ENCODE assay signal across 20 cellular contexts in the genomic region with DNA sequence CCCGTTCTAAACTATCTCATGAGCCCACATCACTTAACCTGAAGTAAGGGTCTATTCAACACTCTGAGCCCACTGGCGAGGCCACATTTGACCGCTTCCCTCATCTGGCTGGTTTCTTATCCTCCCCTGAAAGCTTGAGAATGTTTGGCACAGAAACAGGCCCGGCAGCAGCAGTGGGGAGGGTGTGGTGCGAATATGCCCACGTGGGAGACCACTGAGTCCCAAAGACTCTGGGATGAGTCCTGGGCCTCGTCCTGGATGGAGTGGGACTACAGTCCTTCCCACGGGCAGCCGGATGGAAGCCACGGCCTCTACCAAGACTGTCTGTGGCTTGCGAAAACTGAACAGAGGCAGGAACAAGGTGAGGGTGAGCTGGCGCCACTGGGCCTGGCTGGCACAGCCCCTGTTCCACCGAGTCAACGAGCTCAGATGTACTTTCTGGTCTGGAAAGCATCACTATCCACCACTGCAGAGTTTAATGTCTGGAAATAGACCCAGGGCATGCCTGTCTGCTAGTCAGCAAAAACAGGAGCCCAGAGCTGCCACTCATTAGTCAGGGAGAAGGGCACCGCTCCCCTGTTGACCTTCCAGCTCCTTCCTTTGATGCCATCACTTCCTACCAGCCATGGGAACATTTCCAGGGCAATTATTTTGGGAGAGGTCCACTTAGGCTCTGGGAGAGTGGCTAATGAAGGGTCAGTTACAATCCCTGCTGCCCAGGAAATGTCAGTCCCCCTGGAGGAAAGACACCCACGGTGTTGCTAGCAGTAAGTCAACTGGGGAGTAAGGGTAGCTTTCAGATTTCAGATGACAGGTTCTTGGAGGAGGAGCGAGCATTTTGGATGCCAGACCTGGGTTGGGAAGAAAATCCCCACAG.
DNase-seq lines count a peak whose midpoint lies in the region; ATAC-seq, FAIRE-seq and TF ChIP-seq lines count a peak whose summit lies in the region.
"Had no signal": no experiment of that assay in that cellular context is flagged by ENCODE, and none has a peak within 500 bp of the region (broad histone marks: within the 10 kb centered on the region; RNA-seq: fewer than 3 reads in every experiment).

No MANE protein-coding gene starts in this region.

- peaks cover 0 to 16% (median 7%) of the 10 kb centered on the region in 9 donors for H3K27me3 ChIP-seq in heart left ventricle

- peak; percentile 62 for DNase-seq in NCI-H1092 treated with DMSO at 0.1 percent for 48 hours (lab: John Stamatoyannopoulos, UW)
- DNase-seq in NCI-H1092 (lab: John Stamatoyannopoulos, UW): no peak
- DNase-seq in heart left ventricle: peak in 2 of 5 donors; percentile 58 to 60
- no peak for DNase-seq in cardiac septum (ENCODE audit: low spot score)
- DNase-seq in sciatic nerve (ENCODE audit: low spot score): peak; percentile 38
- DNase-seq in activated naive CD8-positive, alpha-beta T cell treated with anti-CD3 and anti-CD28 coated beads for 36 hours: no peak
- DNase-seq in GM12891 (ENCODE audit: insufficient read length, low spot score): no peak
- DNase-seq: DMS 273 treated with DMSO at 0.1 percent for 48 hours; DND-41; H7; KG1; NCI-H1417 treated with DMSO at 0.1 percent for 48 hours; NCI-H187 treated with DMSO at 0.1 percent for 48 hours; NCI-H2171; NK-92 treated with Interleukin-12 subunit alpha and Interleukin-12 subunit beta, amount 100 ng/mL, for 24 hours; SIG-M5 had no signal

- H3K4me1 Mint-ChIP-seq in activated naive CD8-positive, alpha-beta T cell treated with anti-CD3 and anti-CD28 coated beads for 36 hours: no peaks in the 10 kb centered on the region

- no peak for TF ChIP-seq CTCF in heart left ventricle (IDR thresholded peaks at IDR 0.05)

- FAIRE-seq in GM12891 (lab: Jason Lieb, UNC): no peak
- FAIRE-seq: RCC 7860 had no signal

- TF ChIP-seq POLR2A in heart left ventricle (IDR thresholded peaks at IDR 0.05) (no peak), GM12891 (IDR thresholded peaks at IDR 0.05; ENCODE audit: low read depth, low read length) (no peak)

- intact Hi-C loops in heart left ventricle (cut with DNase I): no loop called here
- intact Hi-C loops in cardiac septum (cut with DNase I): no loop called here
- intact Hi-C loops in sciatic nerve (cut with DNase I): no loop called here

- H3K4me3 ChIP-seq in heart left ventricle: no peak overlapping the region

- H3K36me3 Mint-ChIP-seq in activated naive CD8-positive, alpha-beta T cell treated with anti-CD3 and anti-CD28 coated beads for 36 hours: no peaks in the 10 kb centered on the region

- peak in 3 of 4 donors; percentile 48 to 93 (median 71) for ATAC-seq in heart left ventricle
- no peak for ATAC-seq in sciatic nerve
- ATAC-seq in HG03571 (IDR thresholded peaks at IDR 0.05; ENCODE audit: unreplicated experiment): no peak
- ATAC-seq: SK-N-SH treated with all-trans-retinoic acid at 6 μM for 48 hours had no signal

- no peak overlapping the region for H3K4me3 Mint-ChIP-seq in activated naive CD8-positive, alpha-beta T cell treated with anti-CD3 and anti-CD28 coated beads for 36 hours

- H3K27me3 Mint-ChIP-seq in activated naive CD8-positive, alpha-beta T cell treated with anti-CD3 and anti-CD28 coated beads for 36 hours: no peaks in the 10 kb centered on the region

- no peaks in the 10 kb centered on the region for H3K9me3 ChIP-seq in heart left ventricle

- H3K27ac ChIP-seq in heart left ventricle: peak overlapping the region in 3 of 12 donors; percentile 46 to 64 (median 58)
- H3K27ac ChIP-seq: 22Rv1 had no signal

- WGBS in heart left ventricle, 4 donors: 58 to 74% (median 70%) methylated on average over 17 of the region's 17 CpGs

- H3K9me3 Mint-ChIP-seq in activated naive CD8-positive, alpha-beta T cell treated with anti-CD3 and anti-CD28 coated beads for 36 hours: no peaks in the 10 kb centered on the region

- no peaks in the 10 kb centered on the region for H3K36me3 ChIP-seq in heart left ventricle

- H3K27ac Mint-ChIP-seq in activated naive CD8-positive, alpha-beta T cell treated with anti-CD3 and anti-CD28 coated beads for 36 hours: no peak overlapping the region

- no peaks in the 10 kb centered on the region for H3K4me1 ChIP-seq in heart left ventricle

TF ChIP-seq in GM12891, 5 proteins besides CTCF, POLR2A, EP300 and RAD21:
- TF ChIP-seq POU2F2 (IDR thresholded peaks at IDR 0.05; ENCODE audit: low read depth, low read length) (no peak), TAF1 (IDR thresholded peaks at IDR 0.05; ENCODE audit: low read depth, low read length) (no peak), PAX5 (IDR thresholded peaks at IDR 0.05; ENCODE audit: insufficient read depth, low read length, severe bottlenecking) (no peak), POLR2AphosphoS5 (IDR thresholded peaks at IDR 0.05; ENCODE audit: low read depth, low read length) (no peak), SPI1 (IDR thresholded peaks at IDR 0.05; ENCODE audit: low read depth, low read length) (no peak)

Comparison
In these comparisons a context has a peak if more than half of its experiments do, and no peak if none do; other contexts are left out.
1. DNase-seq: peak in NCI-H1092 treated with DMSO at 0.1 percent for 48 hours (single experiment) and sciatic nerve (single experiment); none in NCI-H1092 (single experiment), cardiac septum (single experiment), activated naive CD8-positive, alpha-beta T cell treated with anti-CD3 and anti-CD28 coated beads for 36 hours (single experiment) and GM12891 (single experiment).
2. ATAC-seq: peak in heart left ventricle (3 of 4); none in sciatic nerve (single experiment) and HG03571 (single experiment).